1 cellular context compared by ENCODE assay signal in the genomic region with DNA sequence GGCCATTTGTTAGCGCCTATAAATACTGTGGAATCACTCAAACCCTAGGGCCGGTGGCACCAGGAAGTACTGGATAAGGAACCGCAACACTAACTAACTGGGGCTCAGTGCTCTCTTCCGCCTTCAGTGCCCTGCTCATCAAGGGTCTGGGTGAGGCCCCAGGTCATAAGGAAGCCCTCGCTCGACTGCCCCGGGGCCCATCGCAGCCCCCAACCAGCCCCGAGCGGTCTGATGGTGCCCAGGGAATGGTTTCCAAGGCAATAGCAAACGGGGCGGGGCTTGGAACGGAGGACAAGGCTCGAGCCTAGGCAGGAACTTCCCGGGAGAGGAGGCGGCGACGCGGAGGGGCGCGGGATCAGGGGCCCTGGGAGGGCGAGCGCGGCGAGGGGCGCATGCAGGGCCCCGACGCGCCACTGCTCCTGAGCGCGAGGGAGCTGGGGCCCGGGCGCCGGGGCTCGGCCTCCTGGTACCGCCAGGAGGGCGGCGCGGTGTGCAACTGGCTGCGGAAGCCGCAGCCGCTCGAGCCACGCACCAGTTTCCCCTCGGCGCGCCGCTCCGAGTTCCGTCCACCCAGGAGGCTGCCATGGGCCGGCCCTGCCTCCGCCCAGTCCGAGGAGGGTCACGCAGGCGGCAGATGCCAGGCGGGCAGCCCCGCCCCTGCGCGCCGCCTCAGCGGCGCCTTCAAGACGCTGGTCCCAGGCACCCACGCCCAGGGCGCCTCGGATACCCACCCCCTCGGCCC.
TF ChIP-seq lines count a peak whose summit lies in the region.

A gene with protein sequence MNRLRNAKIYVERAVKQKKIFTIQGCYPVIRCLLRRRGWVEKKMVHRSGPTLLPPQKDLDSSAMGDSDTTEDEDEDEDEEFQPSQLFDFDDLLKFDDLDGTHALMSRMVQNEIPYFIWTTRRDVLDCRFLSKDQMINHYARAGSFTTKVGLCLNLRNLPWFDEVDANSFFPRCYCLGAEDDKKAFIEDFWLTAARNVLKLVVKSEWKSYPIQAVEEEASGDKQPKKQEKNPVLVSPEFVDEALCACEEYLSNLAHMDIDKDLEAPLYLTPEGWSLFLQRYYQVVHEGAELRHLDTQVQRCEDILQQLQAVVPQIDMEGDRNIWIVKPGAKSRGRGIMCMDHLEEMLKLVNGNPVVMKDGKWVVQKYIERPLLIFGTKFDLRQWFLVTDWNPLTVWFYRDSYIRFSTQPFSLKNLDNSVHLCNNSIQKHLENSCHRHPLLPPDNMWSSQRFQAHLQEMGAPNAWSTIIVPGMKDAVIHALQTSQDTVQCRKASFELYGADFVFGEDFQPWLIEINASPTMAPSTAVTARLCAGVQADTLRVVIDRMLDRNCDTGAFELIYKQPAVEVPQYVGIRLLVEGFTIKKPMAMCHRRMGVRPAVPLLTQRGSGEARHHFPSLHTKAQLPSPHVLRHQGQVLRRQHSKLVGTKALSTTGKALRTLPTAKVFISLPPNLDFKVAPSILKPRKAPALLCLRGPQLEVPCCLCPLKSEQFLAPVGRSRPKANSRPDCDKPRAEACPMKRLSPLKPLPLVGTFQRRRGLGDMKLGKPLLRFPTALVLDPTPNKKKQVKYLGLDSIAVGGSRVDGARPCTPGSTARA (plus strand): TSS at position 648 of the 742 bp plus-strand sequence. CDS start 400 bp downstream, outside the sequence.

TF ChIP-seq in Ishikawa, 13 proteins besides CTCF, POLR2A, EP300 and RAD21 (continued from another document):
- TF ChIP-seq NFIC (IDR thresholded peaks at IDR 0.05) (peak; percentile 8; the same call in 1 of the 2 replicates), CREB1 (IDR thresholded peaks at IDR 0.05; ENCODE audit: low read depth) (no peak), FOXM1 (IDR thresholded peaks at IDR 0.05; ENCODE audit: borderline replicate concordance, low read depth) (no peak), YY1 (IDR thresholded peaks at IDR 0.05; ENCODE audit: low read depth) (peak; percentile 77), ZBTB7A (IDR thresholded peaks at IDR 0.05; ENCODE audit: low read depth) (peak; percentile 84), TCF12 (IDR thresholded peaks at IDR 0.05; ENCODE audit: low read depth) (no peak; the same call in 1 of the 2 replicates), EGR1 (IDR thresholded peaks at IDR 0.05) (0 out of 2 replicates have a peak, but pooled peaks have one; percentile 18), TEAD4 (IDR thresholded peaks at IDR 0.05) (no peak)
